8 cellular contexts compared by ENCODE assay signal in the genomic region with DNA sequence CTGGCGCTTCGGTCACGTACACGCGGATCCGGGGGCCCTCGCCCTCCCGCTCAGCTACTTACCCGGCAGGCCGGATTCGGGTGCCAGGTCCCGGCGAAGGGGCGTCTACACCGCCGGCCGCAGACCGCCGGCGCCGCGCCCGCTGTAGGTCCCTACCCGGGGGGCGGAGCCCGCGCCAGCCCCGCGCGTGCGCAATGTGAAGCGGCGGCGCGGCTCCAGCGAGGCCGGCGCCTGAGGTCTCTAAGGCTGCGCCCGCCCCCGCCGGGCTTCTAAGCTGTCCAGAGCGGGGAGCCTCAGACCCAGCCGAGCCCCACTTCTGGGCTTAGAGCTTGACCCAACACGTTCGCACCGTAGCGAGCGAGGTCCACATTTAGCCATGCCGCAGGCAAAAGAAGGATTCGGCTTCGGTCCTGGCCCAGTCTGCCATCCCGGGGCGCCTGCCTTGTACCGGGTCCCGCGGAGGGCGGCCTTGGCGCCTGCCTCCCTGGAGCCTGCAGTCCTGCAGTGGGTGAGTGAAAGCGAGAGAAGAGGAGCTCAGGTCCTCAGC. TPM values are rescaled to one million over a fixed set of nuclear protein-coding genes. Genes with fewer than 3 reads are reported as not detected.
DNase-seq lines count a peak whose midpoint lies in the region; ATAC-seq and TF ChIP-seq lines count a peak whose summit lies in the region.

A gene with protein sequence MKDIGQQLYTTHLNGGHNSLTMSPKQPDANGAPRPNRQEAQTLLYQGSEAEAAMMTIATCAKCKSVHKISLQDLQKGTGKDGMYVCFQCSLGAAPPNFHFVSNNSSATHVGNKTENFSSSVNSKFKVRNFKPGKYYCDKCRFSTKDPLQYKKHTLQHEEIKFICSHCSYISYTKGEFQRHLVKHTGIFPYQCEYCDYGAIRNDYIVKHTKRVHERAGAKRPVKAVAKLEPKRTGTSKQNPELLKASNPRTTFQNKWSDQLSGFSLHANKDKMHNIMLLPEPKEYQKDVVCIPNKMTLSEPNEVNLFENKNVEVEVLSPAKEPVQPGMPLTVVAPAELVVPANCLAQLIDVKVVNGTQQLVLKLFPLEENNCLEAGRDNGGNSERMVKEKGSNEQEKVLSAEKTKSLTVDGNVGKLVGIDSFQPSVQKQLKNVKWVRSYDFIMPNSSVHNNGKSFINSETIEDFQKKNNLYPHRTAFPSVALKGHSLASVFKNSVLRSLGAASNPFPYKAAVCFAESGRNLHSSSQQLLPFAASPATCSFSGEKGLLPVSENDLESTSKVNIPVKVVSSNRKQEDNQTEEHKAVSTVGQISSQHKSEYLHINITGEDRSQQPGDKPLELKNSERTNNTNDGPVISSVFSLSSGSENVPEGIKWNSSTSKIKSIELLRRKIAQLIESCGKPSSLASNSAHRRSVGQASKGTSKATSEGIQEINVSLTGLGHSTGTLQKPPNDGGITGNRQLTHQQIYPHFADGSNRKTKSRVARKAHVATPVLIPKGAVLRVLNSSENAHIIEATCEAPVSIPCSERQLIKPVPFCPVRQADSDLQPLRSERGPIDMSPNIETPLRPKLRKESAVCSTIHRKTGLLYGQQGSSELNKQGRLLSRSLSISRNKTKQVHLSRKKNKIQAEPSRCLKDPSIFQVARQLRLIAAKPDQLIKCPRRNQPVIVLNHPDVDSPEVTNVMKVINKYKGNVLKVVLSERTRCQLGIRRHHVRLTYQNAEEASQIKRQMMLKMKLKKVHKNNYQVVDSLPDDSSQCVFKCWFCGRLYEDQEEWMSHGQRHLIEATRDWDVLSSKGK (minus strand): TSS at position 172 of the 547 bp plus-strand sequence. CDS start 11,098 bp downstream, outside the sequence.

- DNase-seq in NCI-H226 (peak; percentile 30), mesothelial cell of epicardium (ENCODE audit: low spot score in 2 of 2, unreplicated experiment in 2 of 2) (peak; percentile 61 to 80), OCI-M2 (lab: John Stamatoyannopoulos, UW; ENCODE audit: unreplicated experiment) (no peak)
- peak; percentile 56 to 64 for DNase-seq in stimulated activated CD8-positive, alpha-beta memory T cell treated with anti-CD3 and anti-CD28 coated beads, Interleukin-15, amount 100 ng/mL, for 4 hours (ENCODE audit: low read depth in 2 of 2)

- ATAC-seq in GM18511 (IDR thresholded peaks at IDR 0.05; ENCODE audit: unreplicated experiment) (peak; percentile 84), HG02678 (IDR thresholded peaks at IDR 0.05; ENCODE audit: unreplicated experiment) (peak; percentile 79)

- CTCF ChIA-PET in activated CD8-positive, alpha-beta memory T cell treated with anti-CD3 and anti-CD28 coated beads for 36 hours (lab: Charles Lee) = interaction anchor here (0.8 to 1.6 kb wide), 3 partner anchors 10 to 340 kb away, joined by 3 to 4 read pairs (median 3); no protein-coding TSS in a partner anchor

- peaks cover 29% of the 10 kb centered on the region for H3K36me3 Mint-ChIP-seq in mesothelial cell of epicardium

- peaks cover 12% of the 10 kb centered on the region for H3K36me3 ChIP-seq in endocrine pancreas (ENCODE audit: control insufficient read depth, insufficient read depth, low read length)

- H3K27me3 ChIP-seq in endocrine pancreas (ENCODE audit: control insufficient read depth, insufficient read depth, low read length) = peaks cover 5% of the 10 kb centered on the region

- POLR2A ChIA-PET in activated CD8-positive, alpha-beta memory T cell treated with anti-CD3 and anti-CD28 coated beads for 36 hours (lab: Charles Lee) = interaction anchor here (1.1 to 1.5 kb wide), 3 partner anchors 340 to 345 kb away, joined by 4 to 7 read pairs (median 4); no protein-coding TSS in a partner anchor

- H3K4me3 Mint-ChIP-seq in mesothelial cell of epicardium = peak within 1 kb of the TSS; percentile 88

- H3K27me3 Mint-ChIP-seq in mesothelial cell of epicardium (ENCODE audit: low read depth) = peaks cover 32% of the 10 kb centered on the region

- H3K4me1 Mint-ChIP-seq in mesothelial cell of epicardium = peaks cover 14% of the 10 kb centered on the region

- H3K9me3 ChIP-seq in endocrine pancreas (ENCODE audit: control insufficient read depth, low read length) = no peaks in the 10 kb centered on the region

- H3K4me1 ChIP-seq in endocrine pancreas (ENCODE audit: control insufficient read depth, insufficient read depth, low read length) = no peaks in the 10 kb centered on the region

- H3K9me3 Mint-ChIP-seq in mesothelial cell of epicardium = peaks cover 18% of the 10 kb centered on the region

- peak within 1 kb of the TSS; percentile 90 for H3K27ac Mint-ChIP-seq in mesothelial cell of epicardium

- no peak for TF ChIP-seq CTCF in mesothelial cell of epicardium (IDR thresholded peaks at IDR 0.05; ENCODE audit: unreplicated experiment)

- peak within 1 kb of the TSS; percentile 52 for H3K9ac ChIP-seq in endocrine pancreas (ENCODE audit: control insufficient read depth, insufficient read depth, low read length)

- H3K4me3 ChIP-seq in endocrine pancreas (ENCODE audit: control insufficient read depth, insufficient read depth, low read length) = no peak within 1 kb of the TSS

RNA-seq across cellular contexts. Expression of the gene that starts here (rescaled TPM):
- 10 to 100 TPM; 13.0 to 18.4 TPM for total RNA-seq in activated CD8-positive, alpha-beta memory T cell treated with anti-CD3 and anti-CD28 coated beads for 36 hours
- total RNA-seq in mesothelial cell of epicardium = 56.1 to 60.9 TPM (median 58.4 TPM) in 3 replicates
